In the genomic region with DNA sequence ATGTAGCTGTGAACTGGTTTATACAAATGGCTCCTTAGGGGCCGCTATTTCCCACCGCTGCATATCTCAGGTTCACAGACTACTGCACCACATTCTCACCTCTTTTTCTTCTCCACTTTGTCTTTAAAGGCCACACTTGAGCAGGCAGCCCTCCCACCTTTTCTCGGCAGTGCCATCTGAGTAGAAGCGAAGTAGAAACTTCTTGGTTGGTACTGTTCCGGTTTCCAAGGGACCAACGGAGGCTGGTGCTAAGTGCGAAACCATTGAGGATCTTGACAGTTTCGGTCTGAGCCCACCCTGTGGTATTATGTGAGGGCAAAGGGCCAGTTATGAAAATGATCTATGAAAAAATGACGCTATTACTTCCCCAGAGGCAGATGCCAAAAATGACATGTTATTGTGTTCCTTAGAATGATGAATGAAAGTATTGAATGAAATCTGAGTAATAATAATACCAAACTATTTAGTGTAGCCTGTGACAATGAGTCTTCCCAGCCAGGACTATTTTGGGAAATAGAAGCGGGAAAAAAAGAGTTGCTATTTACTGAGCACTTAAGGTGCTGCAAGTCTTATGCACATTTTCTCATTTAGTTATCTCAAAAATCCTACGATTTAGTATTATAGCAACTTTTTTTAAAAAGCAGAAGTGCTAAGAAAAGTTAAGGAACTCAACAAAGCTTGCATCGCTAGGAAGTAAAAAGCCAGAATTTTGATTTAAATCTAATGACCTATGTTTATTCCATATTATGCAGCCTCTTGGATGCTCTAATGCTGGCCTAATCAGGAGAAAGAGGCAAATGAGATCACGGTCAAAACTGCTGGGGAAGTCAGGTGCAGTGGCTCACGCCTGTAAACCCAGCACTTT, we compare ENCODE assay signal across 1 cellular context.
A peak's percentile ranks its signal among the peaks of the same experiment; 100 is the strongest.
TF ChIP-seq lines count a peak whose summit lies in the region.

No MANE protein-coding gene starts in this region.

TF ChIP-seq in GM12878, 131 proteins besides CTCF, POLR2A, EP300 and RAD21 (continued from another document):
- TF ChIP-seq, protein P1, sequence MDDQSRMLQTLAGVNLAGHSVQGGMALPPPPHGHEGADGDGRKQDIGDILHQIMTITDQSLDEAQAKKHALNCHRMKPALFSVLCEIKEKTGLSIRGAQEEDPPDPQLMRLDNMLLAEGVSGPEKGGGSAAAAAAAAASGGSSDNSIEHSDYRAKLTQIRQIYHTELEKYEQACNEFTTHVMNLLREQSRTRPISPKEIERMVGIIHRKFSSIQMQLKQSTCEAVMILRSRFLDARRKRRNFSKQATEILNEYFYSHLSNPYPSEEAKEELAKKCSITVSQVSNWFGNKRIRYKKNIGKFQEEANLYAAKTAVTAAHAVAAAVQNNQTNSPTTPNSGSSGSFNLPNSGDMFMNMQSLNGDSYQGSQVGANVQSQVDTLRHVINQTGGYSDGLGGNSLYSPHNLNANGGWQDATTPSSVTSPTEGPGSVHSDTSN (IDR thresholded peaks at IDR 0.05; ENCODE audit: insufficient replicate concordance, low read depth, low read length), result no peak
- TF ChIP-seq, protein P2, sequence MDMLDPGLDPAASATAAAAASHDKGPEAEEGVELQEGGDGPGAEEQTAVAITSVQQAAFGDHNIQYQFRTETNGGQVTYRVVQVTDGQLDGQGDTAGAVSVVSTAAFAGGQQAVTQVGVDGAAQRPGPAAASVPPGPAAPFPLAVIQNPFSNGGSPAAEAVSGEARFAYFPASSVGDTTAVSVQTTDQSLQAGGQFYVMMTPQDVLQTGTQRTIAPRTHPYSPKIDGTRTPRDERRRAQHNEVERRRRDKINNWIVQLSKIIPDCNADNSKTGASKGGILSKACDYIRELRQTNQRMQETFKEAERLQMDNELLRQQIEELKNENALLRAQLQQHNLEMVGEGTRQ (IDR thresholded peaks at IDR 0.05; ENCODE audit: borderline replicate concordance, low read depth, low read length), result no peak
- TF ChIP-seq ZNF622 (IDR thresholded peaks at IDR 0.05) (no peak), SRF (IDR thresholded peaks at IDR 0.05; ENCODE audit: low read depth in 2 of 2, low read length in 2 of 2) (no peak), TCF3 (IDR thresholded peaks at IDR 0.05; ENCODE audit: borderline replicate concordance, insufficient read depth, low read depth, low read length) (peak; percentile 49; the same call in 1 of the 2 replicates), ETV6 (conservative IDR thresholded peaks at IDR 0.05 in 1 of 2, IDR thresholded peaks at IDR 0.05 in 1 of 2; ENCODE audit: borderline replicate concordance in 1 of 2, low read depth in 1 of 2) (peak in 1 of 2 experiments; percentile 98; a peak in 2 of 4 replicates), MYC (IDR thresholded peaks at IDR 0.05; ENCODE audit: insufficient read depth, insufficient read length, insufficient replicate concordance, low read length, severe bottlenecking) (no peak), JUND (IDR thresholded peaks at IDR 0.05; ENCODE audit: low read depth, low read length) (0 out of 2 replicates have a peak, but pooled peaks have one; percentile 53), POU2F2 (IDR thresholded peaks at IDR 0.05; ENCODE audit: borderline replicate concordance, low read depth, low read length) (peak; percentile 72; the same call in 1 of the 3 replicates), TCF12 (IDR thresholded peaks at IDR 0.05; ENCODE audit: low read depth, low read length) (peak; percentile 94), FOXM1 (IDR thresholded peaks at IDR 0.05; ENCODE audit: low read depth, low read length) (no peak), RAD51 (IDR thresholded peaks at IDR 0.05) (peak; percentile 49; the same call in 1 of the 2 replicates), NFXL1 (IDR thresholded peaks at IDR 0.05; ENCODE audit: borderline replicate concordance) (no peak), RBBP5 (conservative IDR thresholded peaks at IDR 0.05) (no peak), KLF5 (IDR thresholded peaks at IDR 0.05; ENCODE audit: partially characterized antibody) (peak; percentile 71), SPI1 (IDR thresholded peaks at IDR 0.05; ENCODE audit: borderline replicate concordance, insufficient read depth, low read depth, low read length) (peak; percentile 79), SUPT20H (IDR thresholded peaks at IDR 0.05; ENCODE audit: borderline replicate concordance, control insufficient read depth, low read depth, low read length) (no peak), PML (IDR thresholded peaks at IDR 0.05; ENCODE audit: low read length) (no peak), TAF1 (IDR thresholded peaks at IDR 0.05; ENCODE audit: borderline replicate concordance, low read depth, low read length) (no peak), FOXK2 (IDR thresholded peaks at IDR 0.05) (no peak), MXI1 (IDR thresholded peaks at IDR 0.05; ENCODE audit: low read depth, low read length) (peak; percentile 83), ZNF24 (IDR thresholded peaks at IDR 0.05) (peak; percentile 71), NFIC (IDR thresholded peaks at IDR 0.05; ENCODE audit: low read depth, low read length) (no peak)
- TF ChIP-seq, protein P3, sequence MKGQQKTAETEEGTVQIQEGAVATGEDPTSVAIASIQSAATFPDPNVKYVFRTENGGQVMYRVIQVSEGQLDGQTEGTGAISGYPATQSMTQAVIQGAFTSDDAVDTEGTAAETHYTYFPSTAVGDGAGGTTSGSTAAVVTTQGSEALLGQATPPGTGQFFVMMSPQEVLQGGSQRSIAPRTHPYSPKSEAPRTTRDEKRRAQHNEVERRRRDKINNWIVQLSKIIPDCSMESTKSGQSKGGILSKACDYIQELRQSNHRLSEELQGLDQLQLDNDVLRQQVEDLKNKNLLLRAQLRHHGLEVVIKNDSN (IDR thresholded peaks at IDR 0.05; ENCODE audit: borderline replicate concordance, extremely low read length, insufficient read depth, low read depth, low read length), result no peak
- TF ChIP-seq, protein P4, sequence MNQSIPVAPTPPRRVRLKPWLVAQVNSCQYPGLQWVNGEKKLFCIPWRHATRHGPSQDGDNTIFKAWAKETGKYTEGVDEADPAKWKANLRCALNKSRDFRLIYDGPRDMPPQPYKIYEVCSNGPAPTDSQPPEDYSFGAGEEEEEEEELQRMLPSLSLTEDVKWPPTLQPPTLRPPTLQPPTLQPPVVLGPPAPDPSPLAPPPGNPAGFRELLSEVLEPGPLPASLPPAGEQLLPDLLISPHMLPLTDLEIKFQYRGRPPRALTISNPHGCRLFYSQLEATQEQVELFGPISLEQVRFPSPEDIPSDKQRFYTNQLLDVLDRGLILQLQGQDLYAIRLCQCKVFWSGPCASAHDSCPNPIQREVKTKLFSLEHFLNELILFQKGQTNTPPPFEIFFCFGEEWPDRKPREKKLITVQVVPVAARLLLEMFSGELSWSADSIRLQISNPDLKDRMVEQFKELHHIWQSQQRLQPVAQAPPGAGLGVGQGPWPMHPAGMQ (IDR thresholded peaks at IDR 0.05; ENCODE audit: borderline replicate concordance), result no peak
- TF ChIP-seq, protein P5, sequence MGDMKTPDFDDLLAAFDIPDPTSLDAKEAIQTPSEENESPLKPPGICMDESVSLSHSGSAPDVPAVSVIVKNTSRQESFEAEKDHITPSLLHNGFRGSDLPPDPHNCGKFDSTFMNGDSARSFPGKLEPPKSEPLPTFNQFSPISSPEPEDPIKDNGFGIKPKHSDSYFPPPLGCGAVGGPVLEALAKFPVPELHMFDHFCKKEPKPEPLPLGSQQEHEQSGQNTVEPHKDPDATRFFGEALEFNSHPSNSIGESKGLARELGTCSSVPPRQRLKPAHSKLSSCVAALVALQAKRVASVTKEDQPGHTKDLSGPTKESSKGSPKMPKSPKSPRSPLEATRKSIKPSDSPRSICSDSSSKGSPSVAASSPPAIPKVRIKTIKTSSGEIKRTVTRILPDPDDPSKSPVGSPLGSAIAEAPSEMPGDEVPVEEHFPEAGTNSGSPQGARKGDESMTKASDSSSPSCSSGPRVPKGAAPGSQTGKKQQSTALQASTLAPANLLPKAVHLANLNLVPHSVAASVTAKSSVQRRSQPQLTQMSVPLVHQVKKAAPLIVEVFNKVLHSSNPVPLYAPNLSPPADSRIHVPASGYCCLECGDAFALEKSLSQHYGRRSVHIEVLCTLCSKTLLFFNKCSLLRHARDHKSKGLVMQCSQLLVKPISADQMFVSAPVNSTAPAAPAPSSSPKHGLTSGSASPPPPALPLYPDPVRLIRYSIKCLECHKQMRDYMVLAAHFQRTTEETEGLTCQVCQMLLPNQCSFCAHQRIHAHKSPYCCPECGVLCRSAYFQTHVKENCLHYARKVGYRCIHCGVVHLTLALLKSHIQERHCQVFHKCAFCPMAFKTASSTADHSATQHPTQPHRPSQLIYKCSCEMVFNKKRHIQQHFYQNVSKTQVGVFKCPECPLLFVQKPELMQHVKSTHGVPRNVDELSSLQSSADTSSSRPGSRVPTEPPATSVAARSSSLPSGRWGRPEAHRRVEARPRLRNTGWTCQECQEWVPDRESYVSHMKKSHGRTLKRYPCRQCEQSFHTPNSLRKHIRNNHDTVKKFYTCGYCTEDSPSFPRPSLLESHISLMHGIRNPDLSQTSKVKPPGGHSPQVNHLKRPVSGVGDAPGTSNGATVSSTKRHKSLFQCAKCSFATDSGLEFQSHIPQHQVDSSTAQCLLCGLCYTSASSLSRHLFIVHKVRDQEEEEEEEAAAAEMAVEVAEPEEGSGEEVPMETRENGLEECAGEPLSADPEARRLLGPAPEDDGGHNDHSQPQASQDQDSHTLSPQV (IDR thresholded peaks at IDR 0.05), result no peak; the same call in 1 of the 2 replicates
